ENCODE assay signal across 7 cellular contexts in the genomic region with DNA sequence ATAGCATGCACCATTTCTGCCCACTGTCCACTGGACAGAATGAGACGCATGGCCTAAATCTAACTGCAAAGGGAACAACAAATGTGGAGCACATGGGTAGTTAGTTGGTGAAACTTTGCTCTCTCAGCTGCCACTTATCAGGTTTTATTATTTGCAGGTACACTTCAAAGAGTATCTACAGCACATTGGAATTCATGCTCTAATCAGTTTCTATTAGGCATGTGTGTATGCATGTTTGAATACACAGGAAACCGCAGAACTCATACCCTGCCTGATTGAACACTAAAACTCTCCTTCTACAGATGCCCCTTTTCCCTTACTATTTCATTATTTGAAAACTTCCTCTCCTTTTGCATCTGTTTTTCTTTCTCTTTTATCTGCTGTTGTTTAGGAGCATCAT.
"Had no signal": no experiment of that assay in that cellular context is flagged by ENCODE, and none has a peak within 500 bp of the region (broad histone marks: within the 10 kb centered on the region; RNA-seq: fewer than 3 reads in every experiment).

No MANE protein-coding gene starts in this region.

- H3K4me1 ChIP-seq: HAP-1 had no signal

- H3K4me3 ChIP-seq: HAP-1, K562 had no signal

- H3K27ac ChIP-seq: HL-60 had no signal

- DNase-seq: GOT3, H7, IMR-90, KG1 had no signal

- H3K36me3 ChIP-seq: HAP-1 had no signal

- ATAC-seq: K562 had no signal

- H3K9me3 ChIP-seq: HAP-1 had no signal
